ENCODE assay signal across 11 cellular contexts in the genomic region with DNA sequence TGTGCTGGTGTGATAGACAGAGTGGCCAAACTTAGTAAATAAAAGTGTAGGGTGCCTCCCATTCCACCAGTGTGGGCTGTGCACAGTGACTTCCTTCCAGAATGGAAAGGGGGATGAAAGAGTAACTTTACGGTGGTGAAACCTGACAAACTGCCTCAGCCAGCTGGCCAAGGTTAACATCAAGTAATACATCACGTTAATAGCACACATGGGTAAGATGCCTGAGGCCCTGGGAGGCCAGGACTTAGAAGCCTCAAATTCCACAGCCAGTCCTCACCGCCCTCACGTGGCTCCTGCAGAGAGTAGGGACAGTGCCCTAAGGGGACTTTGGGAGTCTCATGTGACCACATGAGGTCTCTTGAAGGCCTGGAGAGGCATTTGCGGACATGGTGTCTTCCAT. TPM values are rescaled to one million over a fixed set of nuclear protein-coding genes. Genes with fewer than 3 reads are reported as not detected.
DNase-seq lines count a peak whose midpoint lies in the region; ATAC-seq, FAIRE-seq and TF ChIP-seq lines count a peak whose summit lies in the region.
"Had no signal": no experiment of that assay in that cellular context is flagged by ENCODE, and none has a peak within 500 bp of the region (broad histone marks: within the 10 kb centered on the region; RNA-seq: fewer than 3 reads in every experiment).

No MANE protein-coding gene starts in this region.

- H4K91ac ChIP-seq in H1 (replicated peaks; ENCODE audit: insufficient read length, low read length) = no peak overlapping the region

- no peak overlapping the region for H4K5ac ChIP-seq in H1 (ENCODE audit: insufficient read length, low read depth, low read length)

- H4K20me1 ChIP-seq in BLaER1 treated with 17β-estradiol and CSF1 and Interleukin-3, amounts not matched to agents 10 nM and 100 nM = peaks cover 0 to 77% (median 15%) of the 10 kb centered on the region in 11 experiments; a peak in 15 of 22 replicates
- H4K20me1 ChIP-seq in H1 (replicated peaks in 1 of 2; ENCODE audit: control insufficient read depth in 1 of 2, insufficient read depth in 2 of 2, low read length in 2 of 2) = no peaks in the 10 kb centered on the region

- TF ChIP-seq CTCF in H1 (IDR thresholded peaks at IDR 0.05; ENCODE audit: control extremely low read depth in 1 of 3, insufficient read depth in 1 of 3, low read depth in 1 of 3, low read length in 3 of 3) = no peak
- no peak for TF ChIP-seq CTCF in nephron (IDR thresholded peaks at IDR 0.05; ENCODE audit: unreplicated experiment in 3 of 3)

- no peak overlapping the region for H3K4me3 ChIP-seq in BLaER1 treated with 17β-estradiol and CSF1 and Interleukin-3, amounts not matched to agents 10 nM and 100 nM
- H3K4me3 ChIP-seq in H1 (ENCODE audit: extremely low read depth in 1 of 4, insufficient read depth in 2 of 4, low read depth in 3 of 4, low read length in 4 of 4) = no peak overlapping the region
- H3K4me3 ChIP-seq: heart left ventricle had no signal

- no peaks in the 10 kb centered on the region for H3K9me3 Mint-ChIP-seq in nephron

- peaks cover 0 to 4% of the 10 kb centered on the region in 2 experiments; a peak in 1 of 4 replicates for H3K79me2 ChIP-seq in H1 (ENCODE audit: control insufficient read depth in 1 of 2, insufficient read depth in 2 of 2, low read length in 2 of 2)

- H3K79me1 ChIP-seq in H1 (ENCODE audit: low read depth, low read length) = no peaks in the 10 kb centered on the region; the same call in 1 of the 2 replicates

- H3K27ac Mint-ChIP-seq in nephron = peak overlapping the region; percentile 66 to 96 (median 66)

- TF ChIP-seq RAD21 in H1 (IDR thresholded peaks at IDR 0.05 in 1 of 2, conservative IDR thresholded peaks at IDR 0.05 in 1 of 2; ENCODE audit: low read depth in 2 of 2, low read length in 2 of 2) = no peak

- H3K27ac ChIP-seq in BLaER1 treated with 17β-estradiol and CSF1 and Interleukin-3, amounts not matched to agents 10 nM and 100 nM = no peak overlapping the region
- no peak overlapping the region for H3K27ac ChIP-seq in H1 (ENCODE audit: low read depth, low read length)

- H3K36me3 ChIP-seq in BLaER1 treated with 17β-estradiol and CSF1 and Interleukin-3, amounts not matched to agents 10 nM and 100 nM = no peaks in the 10 kb centered on the region
- H3K36me3 ChIP-seq in H1 (ENCODE audit: control insufficient read depth in 2 of 4, insufficient read depth in 4 of 4, low read length in 3 of 4) = no peaks in the 10 kb centered on the region
- H3K36me3 ChIP-seq: heart left ventricle had no signal

- no peaks in the 10 kb centered on the region for H3K36me3 Mint-ChIP-seq in nephron (ENCODE audit: low read depth)

- no peak overlapping the region for H2BK120ac ChIP-seq in H1 (replicated peaks; ENCODE audit: low read depth, low read length)

- H2BK20ac ChIP-seq in H1 (ENCODE audit: low read length) = no peak overlapping the region; the same call in 1 of the 2 replicates

- H3K9ac ChIP-seq in BLaER1 treated with 17β-estradiol and CSF1 and Interleukin-3, amounts not matched to agents 10 nM and 100 nM = no peak overlapping the region
- H3K9ac ChIP-seq in H1 (replicated peaks in 1 of 4; ENCODE audit: extremely low read depth in 1 of 4, low read depth in 3 of 4, low read length in 3 of 4) = no peak overlapping the region

- H3K14ac ChIP-seq in H1 (ENCODE audit: insufficient read length) = no peak overlapping the region

- H2AK5ac ChIP-seq in H1 (ENCODE audit: low read depth, low read length) = no peak overlapping the region

- CTCF ChIA-PET in H1 (lab: Charles Lee; ENCODE audit: partially characterized antibody) = interaction anchor here (0.8 to 6.2 kb wide), 13 partner anchors 11 to 708 kb away, joined by 3 to 56 read pairs (median 5); a partner anchor contains a TSS

- peaks cover 0 to 80% (median 20%) of the 10 kb centered on the region in 11 experiments; a peak in 16 of 22 replicates for H3K27me3 ChIP-seq in BLaER1 treated with 17β-estradiol and CSF1 and Interleukin-3, amounts not matched to agents 10 nM and 100 nM
- no peaks in the 10 kb centered on the region for H3K27me3 ChIP-seq in H1 (replicated peaks in 1 of 4; ENCODE audit: control insufficient read depth in 3 of 4, extremely low read depth in 1 of 4, insufficient read depth in 3 of 4, low read length in 3 of 4)

- no peak for TF ChIP-seq POLR2A in H1 (IDR thresholded peaks at IDR 0.05; ENCODE audit: control extremely low read depth in 1 of 2, low read depth in 2 of 2, low read length in 2 of 2)

- no peak overlapping the region for H2AFZ ChIP-seq in H1 (ENCODE audit: low read length)

- no peak for FAIRE-seq in H1 (lab: Jason Lieb, UNC)

- TF ChIP-seq EP300 in H1 (IDR thresholded peaks at IDR 0.05; ENCODE audit: borderline replicate concordance in 1 of 2, low read depth in 2 of 2, low read length in 2 of 2) = no peak

- H4K8ac ChIP-seq in H1 (ENCODE audit: extremely low read depth, insufficient read depth, low read length) = no peak overlapping the region

- H2BK15ac ChIP-seq in H1 (ENCODE audit: low read length) = peak overlapping the region; percentile 40; the same call in 1 of the 2 replicates

- peak overlapping the region in 7 of 11 experiments; percentile 74 to 92 (median 91); a peak in 13 of 22 replicates for H3K4me2 ChIP-seq in BLaER1 treated with 17β-estradiol and CSF1 and Interleukin-3, amounts not matched to agents 10 nM and 100 nM
- H3K4me2 ChIP-seq in H1 (ENCODE audit: insufficient read depth in 1 of 2, low read depth in 2 of 2, low read length in 2 of 2) = no peak overlapping the region

- H3K56ac ChIP-seq in H1 (replicated peaks; ENCODE audit: insufficient read length, low read depth, low read length) = no peak overlapping the region

- H3K4me3 Mint-ChIP-seq in nephron = no peak overlapping the region

- POLR2A ChIA-PET in H1 (lab: Charles Lee; ENCODE audit: partially characterized antibody) = interaction anchor here (0.7 to 3.7 kb wide), 10 partner anchors 10 to 175 kb away, joined by 3 to 27 read pairs (median 5); a partner anchor contains a TSS

- peaks cover 56% of the 10 kb centered on the region for H3K4me1 Mint-ChIP-seq in nephron

- WGBS in H1 (ENCODE audit: extremely low coverage in 1 of 2, insufficient coverage in 1 of 2, insufficient read length in 1 of 2, insufficient replicate concordance in 2 of 2, low coverage in 1 of 2, low lambda C conversion rate in 2 of 2, missing lambda C conversion rate in 1 of 2), 2 experiments = 90% methylated on average over 5 of the region's 5 CpGs; no CpG with 5 or more reads in 1 of the 2 experiments

- ATAC-seq in HG03442 (IDR thresholded peaks at IDR 0.05; ENCODE audit: unreplicated experiment) = no peak
- ATAC-seq: heart left ventricle had no signal

- no peak overlapping the region for H3K18ac ChIP-seq in H1 (ENCODE audit: extremely low read depth, low read length)

- H3K27me3 Mint-ChIP-seq in nephron (ENCODE audit: low read depth) = peaks cover 8% of the 10 kb centered on the region

- H3K4ac ChIP-seq in H1 (replicated peaks; ENCODE audit: insufficient read length, low read depth, low read length) = no peak overlapping the region

- DNase-seq in M059J (ENCODE audit: low read depth) (peak; percentile 100), H1 (ENCODE audit: low read depth in 1 of 2, low spot score in 2 of 2) (no peak), NAMALWA (ENCODE audit: low spot score) (no peak), GF-D8 (lab: John Stamatoyannopoulos, UW) (no peak)
- DNase-seq in activated CD4-positive, alpha-beta T cell treated with anti-CD3 and anti-CD28 coated beads, Interleukin-2, amount 50 U/mL, for 1 hour = no peak
- DNase-seq: caudate nucleus, heart left ventricle, NCI-H1048 had no signal

- no peaks in the 10 kb centered on the region for H3K23me2 ChIP-seq in H1 (ENCODE audit: low read depth, low read length)

- no peaks in the 10 kb centered on the region for H3K9me3 ChIP-seq in BLaER1 treated with 17β-estradiol and CSF1 and Interleukin-3, amounts not matched to agents 10 nM and 100 nM (replicated peaks in 1 of 11)
- no peaks in the 10 kb centered on the region for H3K9me3 ChIP-seq in H1 (ENCODE audit: insufficient read depth in 2 of 2, low read depth in 1 of 2, low read length in 1 of 2)
- H3K9me3 ChIP-seq: heart left ventricle had no signal

- H3K4me1 ChIP-seq in BLaER1 treated with 17β-estradiol and CSF1 and Interleukin-3, amounts not matched to agents 10 nM and 100 nM = peaks cover 68 to 98% (median 94%) of the 10 kb centered on the region in 10 experiments
- H3K4me1 ChIP-seq in H1 (replicated peaks in 1 of 4; ENCODE audit: control insufficient read depth in 3 of 4, insufficient read depth in 4 of 4, low read length in 3 of 4) = peaks cover 0 to 2% (median under 1%) of the 10 kb centered on the region in 4 experiments; a peak in 3 of 7 replicates

- H2BK12ac ChIP-seq in H1 (ENCODE audit: low read depth, low read length) = no peak overlapping the region

- H3K23ac ChIP-seq in H1 (ENCODE audit: insufficient read length) = no peak overlapping the region

- H2BK5ac ChIP-seq in H1 (ENCODE audit: low read depth, low read length) = peak overlapping the region; percentile 26; the same call in 1 of the 2 replicates

TF ChIP-seq in H1, 55 proteins besides CTCF, POLR2A, EP300 and RAD21:
- TF ChIP-seq, protein P1, sequence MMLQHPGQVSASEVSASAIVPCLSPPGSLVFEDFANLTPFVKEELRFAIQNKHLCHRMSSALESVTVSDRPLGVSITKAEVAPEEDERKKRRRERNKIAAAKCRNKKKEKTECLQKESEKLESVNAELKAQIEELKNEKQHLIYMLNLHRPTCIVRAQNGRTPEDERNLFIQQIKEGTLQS (IDR thresholded peaks at IDR 0.05; ENCODE audit: insufficient read depth, low read depth, low read length) = no peak
- no peak for TF ChIP-seq TBP (IDR thresholded peaks at IDR 0.05; ENCODE audit: low read depth, low read length)
- no peak for TF ChIP-seq SIRT6 (IDR thresholded peaks at IDR 0.05; ENCODE audit: low read length)
- TF ChIP-seq CREB1 (IDR thresholded peaks at IDR 0.05) = no peak
TF ChIP-seq in H1: peak in this region for 0.

RNA-seq across cellular contexts. Expression of a gene that starts 14.1 kb away (rescaled TPM):
- total RNA-seq in M059J (2014; rRNA removed; shearing (Covaris generic)) = 42.6 and 46.9 TPM in 2 replicates
- 96.0 and 96.9 TPM in 2 replicates for total RNA-seq in H1 (2021; fragmentation: NEBNext Ultra II Directional; extraction: Animal tissue kit (Norgen Biotek cat#: 25700))
- 47.9 and 58.2 TPM in 2 replicates for polyA plus RNA-seq in H1 (2011; rRNA removed)
- polyA plus RNA-seq in H1 (2011; cell fraction: cytosol; rRNA removed) = 78.9 TPM
- 19.3 TPM for polyA plus RNA-seq in H1 (2011; cell fraction: nucleus; rRNA removed)
- 71.5 to 77.9 TPM (median 76.5 TPM) in 4 replicates for polyA plus RNA-seq in H1 (2012, experiment 1 of 2)
- polyA plus RNA-seq in H1 (2012, experiment 2 of 2) = 74.2 TPM
- 71.5 TPM for polyA plus RNA-seq in H1 (2013, experiment 1 of 2)
- 71.5 TPM for polyA plus RNA-seq in H1 (2013, experiment 2 of 2)
- 29.7 and 43.5 TPM in 2 replicates for polyA minus RNA-seq in H1 (2011; rRNA and poly(A)+ RNA removed)
- 27.9 TPM for polyA minus RNA-seq in H1 (2011; cell fraction: cytosol; rRNA and poly(A)+ RNA removed)
- 24.2 TPM for polyA minus RNA-seq in H1 (2011; cell fraction: nucleus; rRNA and poly(A)+ RNA removed)

Comparison
In these comparisons a context has a peak if more than half of its experiments do, and no peak if none do; other contexts are left out.
1. H3K4me2 ChIP-seq: peak in BLaER1 treated with 17β-estradiol and CSF1 and Interleukin-3, amounts not matched to agents 10 nM and 100 nM (7 of 11); none in H1 (0 of 2).